In the genomic region with DNA sequence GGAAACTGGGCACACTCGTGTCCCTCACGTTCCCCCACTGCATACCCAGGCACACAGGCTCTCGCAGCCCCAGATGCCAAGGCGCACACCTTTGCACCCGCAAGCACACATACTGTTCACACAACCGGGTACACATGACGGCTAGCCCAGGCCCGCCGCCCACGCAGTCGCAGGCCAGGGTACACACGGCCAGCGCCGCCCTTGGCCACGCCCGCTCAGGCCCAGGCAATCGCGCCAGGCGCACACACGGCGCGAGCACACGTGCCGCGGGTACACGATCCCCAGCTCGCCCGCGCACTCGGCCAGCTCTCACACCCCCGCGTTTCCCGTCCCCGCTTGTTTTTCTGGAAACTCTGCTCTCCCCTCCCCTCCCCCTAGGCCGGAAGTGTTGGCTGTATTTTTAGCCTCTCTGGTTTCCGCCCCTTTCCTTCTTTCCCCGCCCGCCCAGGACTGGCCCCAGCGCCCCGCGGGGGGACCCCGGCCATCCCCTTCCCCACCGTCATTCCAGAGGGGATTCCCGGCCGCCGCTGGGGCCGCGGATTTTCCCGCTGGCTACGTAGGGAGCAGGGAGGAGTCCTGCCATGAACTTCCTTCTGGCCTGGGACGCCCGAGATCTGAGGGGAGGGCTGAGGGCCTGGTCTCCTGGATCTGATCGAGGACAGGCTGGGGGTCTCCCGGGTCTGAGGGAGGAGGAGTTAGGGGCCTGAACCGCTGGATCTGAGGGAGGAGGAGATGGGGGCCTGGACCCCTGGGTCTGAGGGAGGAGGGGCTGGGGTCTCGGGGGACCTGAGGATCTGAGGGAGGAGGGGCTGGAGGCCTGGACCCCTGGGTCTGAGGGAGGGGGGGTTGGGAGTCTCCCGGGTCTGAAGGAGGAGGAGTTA, we compare ENCODE assay signal across 8 cellular contexts. TPM values are rescaled to one million over a fixed set of nuclear protein-coding genes. Genes with fewer than 3 reads are reported as not detected.
DNase-seq lines count a peak whose midpoint lies in the region; ATAC-seq and TF ChIP-seq lines count a peak whose summit lies in the region.

No MANE protein-coding gene starts in this region.

- peaks cover 80% of the 10 kb centered on the region for H3K4me1 ChIP-seq in suprapubic skin

- peak overlapping the region; percentile 71 for H3K27ac ChIP-seq in KOPT-K1 (ENCODE audit: low read depth, low read length, poor library complexity, severe bottlenecking)
- peak overlapping the region; percentile 100 for H3K27ac ChIP-seq in suprapubic skin

- H3K36me3 ChIP-seq in KOPT-K1 (ENCODE audit: insufficient read depth, low read length), result peaks cover under 1% of the 10 kb centered on the region; the same call in 1 of the 2 replicates
- H3K36me3 ChIP-seq in suprapubic skin, result peaks cover 9% of the 10 kb centered on the region

- peak in 1 of 2 donors; percentile 49 for TF ChIP-seq POLR2A in suprapubic skin (IDR thresholded peaks at IDR 0.05)

- peak; percentile 87 for DNase-seq in AG09319 (ENCODE audit: extremely low read depth, low read depth)
- DNase-seq in glutamatergic neuron, result peak; percentile 61
- peak; percentile 91 for DNase-seq in omental fat pad (ENCODE audit: low spot score)
- peak; percentile 98 to 99 for DNase-seq in suprapubic skin (ENCODE audit: low spot score in 2 of 2)

- TF ChIP-seq EP300 in suprapubic skin (IDR thresholded peaks at IDR 0.05), result no peak

- TF ChIP-seq CTCF in AG09319 (IDR thresholded peaks at IDR 0.05; ENCODE audit: low read depth, low read length) (no peak), glutamatergic neuron (IDR thresholded peaks at IDR 0.05; ENCODE audit: partially characterized antibody, unreplicated experiment) (no peak), omental fat pad (IDR thresholded peaks at IDR 0.05) (no peak), suprapubic skin (IDR thresholded peaks at IDR 0.05) (no peak)

- peak overlapping the region; percentile 66 for H3K4me3 ChIP-seq in suprapubic skin

- no peaks in the 10 kb centered on the region for H3K36me3 Mint-ChIP-seq in activated naive CD8-positive, alpha-beta T cell
- no peaks in the 10 kb centered on the region for H3K36me3 Mint-ChIP-seq in glutamatergic neuron (ENCODE audit: unreplicated experiment)

- no peaks in the 10 kb centered on the region for H3K27me3 Mint-ChIP-seq in activated naive CD8-positive, alpha-beta T cell
- H3K27me3 Mint-ChIP-seq in glutamatergic neuron (ENCODE audit: unreplicated experiment), result peaks cover 15% of the 10 kb centered on the region

- H3K4me3 Mint-ChIP-seq in activated naive CD8-positive, alpha-beta T cell, result peak overlapping the region; percentile 78
- peak overlapping the region; percentile 82 for H3K4me3 Mint-ChIP-seq in glutamatergic neuron (ENCODE audit: unreplicated experiment)

- 2% methylated on average over 46 of the region's 57 CpGs for WGBS in suprapubic skin

- H3K27ac Mint-ChIP-seq in activated naive CD8-positive, alpha-beta T cell, result peak overlapping the region; percentile 97
- peak overlapping the region; percentile 74 for H3K27ac Mint-ChIP-seq in glutamatergic neuron (ENCODE audit: unreplicated experiment)

- ATAC-seq in GM19035 (IDR thresholded peaks at IDR 0.05; ENCODE audit: unreplicated experiment) (peak; percentile 34), SK-N-SH treated with all-trans-retinoic acid at 6 μM for 48 hours (peak; percentile 35), omental fat pad (ENCODE audit: low FRiP score) (peak; percentile 29)

- H3K27me3 ChIP-seq in suprapubic skin, result no peaks in the 10 kb centered on the region

- H3K9me3 ChIP-seq in KOPT-K1 (ENCODE audit: insufficient read depth, low read length, poor library complexity, severe bottlenecking), result no peaks in the 10 kb centered on the region
- no peaks in the 10 kb centered on the region for H3K9me3 ChIP-seq in suprapubic skin

- peaks cover 65% of the 10 kb centered on the region for H3K4me1 Mint-ChIP-seq in activated naive CD8-positive, alpha-beta T cell (ENCODE audit: low read depth)
- peaks cover 20% of the 10 kb centered on the region for H3K4me1 Mint-ChIP-seq in glutamatergic neuron (ENCODE audit: low read depth, unreplicated experiment)

- no peaks in the 10 kb centered on the region for H3K9me3 Mint-ChIP-seq in activated naive CD8-positive, alpha-beta T cell (ENCODE audit: low read depth)
- peaks cover 19% of the 10 kb centered on the region for H3K9me3 Mint-ChIP-seq in glutamatergic neuron (ENCODE audit: unreplicated experiment)

TF ChIP-seq in SK-N-SH treated with all-trans-retinoic acid at 6 μM for 48 hours, 23 proteins besides CTCF, POLR2A, EP300 and RAD21:
- TF ChIP-seq CSRNP3 (CRISPR knock-in tag; IDR thresholded peaks at IDR 0.05) (no peak), ZC3H10 (CRISPR knock-in tag; IDR thresholded peaks at IDR 0.05) (peak; percentile 38; the same call in 1 of the 2 replicates), OSR1 (CRISPR knock-in tag; IDR thresholded peaks at IDR 0.05) (no peak), TOX (CRISPR knock-in tag; IDR thresholded peaks at IDR 0.05; ENCODE audit: borderline replicate concordance) (no peak)

RNA-seq across cellular contexts. Expression of gene ZFP36, which starts 4.0 kb away (rescaled TPM):
- total RNA-seq in glutamatergic neuron (ENCODE audit: unreplicated experiment) (3.1 TPM), omental fat pad (100 to 1,000 TPM; 323 to 827 (median 509) TPM), suprapubic skin (100 to 1,000 TPM; 426 to 850 (median 540) TPM)

RNA-seq across cellular contexts. Expression of gene PLEKHG2, which starts 9.8 kb away (rescaled TPM):
- total RNA-seq in glutamatergic neuron (ENCODE audit: unreplicated experiment) (205 TPM), omental fat pad (10 to 100 TPM; 16.5 to 35.3 (median 21.4) TPM), suprapubic skin (10 to 100 TPM in 1 of 4 donors, 1 to 10 TPM in 3; 6.4 to 29.9 (median 7.7) TPM)

RNA-seq across cellular contexts. Expression of gene MED29, which starts 11.5 kb away (rescaled TPM):
- 30.1 TPM for total RNA-seq in glutamatergic neuron (ENCODE audit: unreplicated experiment)
- total RNA-seq in omental fat pad, result 10 to 100 TPM; 24.5 to 41.3 (median 32.5) TPM
- total RNA-seq in suprapubic skin, result 10 to 100 TPM; 36.3 to 57.8 (median 48.0) TPM

RNA-seq across cellular contexts. Expression of gene PAF1, which starts 11.8 kb away (rescaled TPM):
- total RNA-seq in glutamatergic neuron (ENCODE audit: unreplicated experiment) (36.2 TPM), omental fat pad (10 to 100 TPM; 29.2 to 60.3 (median 53.3) TPM), suprapubic skin (10 to 100 TPM; 24.8 to 42.4 (median 35.4) TPM)

RNA-seq across cellular contexts. Expression of gene RPS16, which starts 33.1 kb away (rescaled TPM):
- 912 TPM for total RNA-seq in glutamatergic neuron (ENCODE audit: unreplicated experiment)
- total RNA-seq in omental fat pad, result 1,000 to 10,000 TPM; 1,153 to 1,681 (median 1,338) TPM
- 1,000 to 10,000 TPM; 1,096 to 2,035 (median 1,787) TPM for total RNA-seq in suprapubic skin

Comparison
In these comparisons a context has a peak if more than half of its experiments do, and no peak if none do; other contexts are left out.
1. Peak in every context shown above with its lines: DNase-seq, ATAC-seq, H3K4me3 ChIP-seq and H3K27ac ChIP-seq.
2. RNA of gene ZFP36, which starts 4.0 kb away (total RNA-seq): 426 to 850 TPM in suprapubic skin and 323 to 827 TPM in omental fat pad; 3.1 TPM in glutamatergic neuron (single experiment); every median in the first group is over 10 times any median in the second.